In the genomic region with DNA sequence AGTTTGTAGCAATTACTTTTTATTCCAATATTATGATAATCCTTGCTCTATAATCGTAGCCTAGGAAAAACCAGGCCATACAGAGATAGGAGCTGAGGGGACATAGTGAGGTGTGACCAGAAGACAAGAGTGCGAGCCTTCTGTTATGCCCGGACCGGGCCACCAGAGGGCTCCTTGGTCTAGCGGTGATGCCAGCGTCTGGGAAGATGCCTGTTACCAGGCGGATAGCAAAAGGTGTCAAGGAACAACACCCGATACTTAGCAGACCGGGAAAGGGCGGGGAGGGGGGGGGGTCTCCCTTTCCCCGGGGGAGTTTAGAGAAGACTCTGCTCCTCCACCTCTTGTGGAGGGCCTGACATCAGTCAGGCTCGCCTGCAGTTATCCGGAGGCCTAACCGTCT, we compare ENCODE assay signal across 7 cellular contexts.
DNase-seq lines count a peak whose midpoint lies in the region; ATAC-seq, FAIRE-seq and TF ChIP-seq lines count a peak whose summit lies in the region.
"Not testable (repeated sequence)": the region's sequence is repeated elsewhere in the genome, so short reads cannot be mapped to it uniquely, and the experiment has no call there.

No MANE protein-coding gene starts in this region.

- TF ChIP-seq RAD21 in Ishikawa (IDR thresholded peaks at IDR 0.05; ENCODE audit: low read depth) = peak; percentile 10; the same call in 1 of the 2 replicates
- TF ChIP-seq RAD21 in GM12878 (IDR thresholded peaks at IDR 0.05; ENCODE audit: insufficient read depth, low read depth, low read length) = 0 out of 2 replicates have a peak, but pooled peaks have one; percentile 4

- in situ Hi-C loops in GM12878 (cut with MboI) = not testable (repeated sequence)

- H2AFZ ChIP-seq in DND-41 (ENCODE audit: low read depth, low read length); GM12878 (ENCODE audit: control insufficient read depth, low read depth, low read length): not testable (repeated sequence)

- CTCF ChIA-PET in GM12878 (lab: Yijun Ruan, JAX) = not testable (repeated sequence)

- not testable (repeated sequence) for FAIRE-seq in GM12878 (lab: Jason Lieb, UNC)

- not testable (repeated sequence) for H3K4me3 ChIP-seq in DND-41 (ENCODE audit: low read depth in 1 of 2, low read length in 2 of 2); GM12878; esophagus muscularis mucosa

- not testable (repeated sequence) for TF ChIP-seq EP300 in Ishikawa (IDR thresholded peaks at IDR 0.05; ENCODE audit: borderline replicate concordance); GM12878 (IDR thresholded peaks at IDR 0.05; ENCODE audit: borderline replicate concordance in 1 of 2, control insufficient read depth in 1 of 2, low read depth in 2 of 2, low read length in 2 of 2); esophagus muscularis mucosa (IDR thresholded peaks at IDR 0.05)

- 5% methylated on average over 11 of the region's 14 CpGs for WGBS in GM12878 (ENCODE audit: insufficient coverage, insufficient replicate concordance, low lambda C conversion rate, missing lambda C conversion rate)
- 0% methylated on average over 3 of the region's 14 CpGs for WGBS in esophagus muscularis mucosa

- H3K79me2 ChIP-seq in DND-41 (ENCODE audit: insufficient read depth, low read length); GM12878 (ENCODE audit: control insufficient read depth, insufficient read depth, low read length): not testable (repeated sequence)

- not testable (repeated sequence) for H3K9me3 ChIP-seq in DND-41 (ENCODE audit: insufficient read depth, low read length, severe bottlenecking); GM12878 (replicated peaks; ENCODE audit: control insufficient read depth, insufficient read depth, low read length); esophagus muscularis mucosa

- H3K27me3 ChIP-seq in DND-41 (ENCODE audit: insufficient read depth, low read length, poor library complexity); GM12878 (replicated peaks in 1 of 2; ENCODE audit: control insufficient read depth in 2 of 2, insufficient read depth in 2 of 2, low read length in 1 of 2); esophagus muscularis mucosa: not testable (repeated sequence)

- not testable (repeated sequence) for H3K36me3 ChIP-seq in DND-41 (ENCODE audit: insufficient read depth, low read length); GM12878 (ENCODE audit: control insufficient read depth in 2 of 2, insufficient read depth in 2 of 2, low read length in 1 of 2); esophagus muscularis mucosa

- not testable (repeated sequence) for BruUV-seq in GM12878 (replicated peaks; lab: Mats Ljungman, UMichigan)

- ATAC-seq in DND-41 (ENCODE audit: insufficient read depth, low read depth) = not testable (repeated sequence)
- peak; percentile 19 for ATAC-seq in GM12878

- not testable (repeated sequence) for H4K20me1 ChIP-seq in DND-41 (ENCODE audit: insufficient read depth, low read length); GM12878 (ENCODE audit: control insufficient read depth, insufficient read depth)

- H3K4me2 ChIP-seq in DND-41 (ENCODE audit: insufficient read depth, low read length); GM12878 (ENCODE audit: control insufficient read depth, insufficient read depth): not testable (repeated sequence)

- TF ChIP-seq CTCF in DND-41 (IDR thresholded peaks at IDR 0.05; ENCODE audit: borderline replicate concordance, extremely low read depth, low read length, poor library complexity, severe bottlenecking); GM12878 (IDR thresholded peaks at IDR 0.05 in 2 of 3, conservative IDR thresholded peaks at IDR 0.05 in 1 of 3; ENCODE audit: control insufficient read depth in 2 of 3, extremely low read depth in 1 of 3, insufficient read depth in 1 of 3, low read depth in 3 of 3, low read length in 3 of 3); esophagus muscularis mucosa (IDR thresholded peaks at IDR 0.05): not testable (repeated sequence)

- intact Hi-C loops in GM12878 (cut with micrococcal nuclease; ENCODE audit: unreplicated experiment) = loop anchor here (5.0 kb wide), 1 partner anchor 199 kb away; no protein-coding TSS in a partner anchor
- intact Hi-C loops in esophagus muscularis mucosa (cut with DNase I) = not testable (repeated sequence)

- H3K4me1 ChIP-seq in DND-41 (ENCODE audit: insufficient read depth, low read length); GM12878 (ENCODE audit: control insufficient read depth, insufficient read depth, low read length): not testable (repeated sequence)
- H3K4me1 ChIP-seq in esophagus muscularis mucosa = peaks cover 0 to 10% (median 0%) of the 10 kb centered on the region in 4 donors

- not testable (repeated sequence) for H3K27ac ChIP-seq in DND-41 (ENCODE audit: low read length); GM12878 (ENCODE audit: control insufficient read depth, insufficient read depth); esophagus muscularis mucosa (replicated peaks in 1 of 4)

- not testable (repeated sequence) for TF ChIP-seq POLR2A in GM12878 (IDR thresholded peaks at IDR 0.05; ENCODE audit: low read depth, low read length); esophagus muscularis mucosa (IDR thresholded peaks at IDR 0.05; ENCODE audit: low read depth)

- SMC1A ChIA-PET in GM12878 (lab: Charles Lee; ENCODE audit: uncharacterized antibody, unreplicated experiment) = not testable (repeated sequence)

- POLR2A ChIA-PET in GM12878 (lab: Charles Lee) = not testable (repeated sequence)

- H3K9ac ChIP-seq in DND-41 (ENCODE audit: low read depth, low read length); GM12878 (ENCODE audit: control insufficient read depth, insufficient read depth, low read length): not testable (repeated sequence)

- RAD21 ChIA-PET in GM12878 (lab: Charles Lee; ENCODE audit: unreplicated experiment) = not testable (repeated sequence)

- DNase-seq in DND-41 (peak; percentile 40), SK-N-DZ (ENCODE audit: low spot score) (peak; percentile 64), esophagus muscularis mucosa (ENCODE audit: extremely low spot score) (peak; percentile 21), left kidney (ENCODE audit: low read depth, low spot score) (peak; percentile 82), retina (peak; percentile 50)
- DNase-seq in GM12878 (ENCODE audit: low read depth, low spot score) = not testable (repeated sequence)
